10 cellular contexts compared by ENCODE assay signal in genomic region chr15:40343512-40343911, GRCh38. TPM values are rescaled to one million over a fixed set of nuclear protein-coding genes. Genes with fewer than 3 reads are reported as not detected.
DNase-seq lines count a peak whose midpoint lies in the region; ATAC-seq and TF ChIP-seq lines count a peak whose summit lies in the region.
"Had no signal": no experiment of that assay in that cellular context is flagged by ENCODE, and none has a peak within 500 bp of the region (broad histone marks: within the 10 kb centered on the region; RNA-seq: fewer than 3 reads in every experiment).

No MANE protein-coding gene starts in this region.

- ATAC-seq in left ventricle myocardium superior (no peak), HG02610 (IDR thresholded peaks at IDR 0.05; ENCODE audit: unreplicated experiment) (no peak)

- peaks cover 59% of the 10 kb centered on the region for H3K4me1 Mint-ChIP-seq in HFFc6 (ENCODE audit: low read depth)
- no peaks in the 10 kb centered on the region for H3K4me1 Mint-ChIP-seq in activated T-cell treated with anti-CD3 and anti-CD28 coated beads, Interleukin-2, amount 50 U/mL, for 24 hours (ENCODE audit: low read depth)

- peak overlapping the region; percentile 8; the same call in 1 of the 2 replicates for H3K4me3 Mint-ChIP-seq in HFFc6
- no peak overlapping the region for H3K4me3 Mint-ChIP-seq in activated T-cell treated with anti-CD3 and anti-CD28 coated beads, Interleukin-2, amount 50 U/mL, for 24 hours

- no peaks in the 10 kb centered on the region for H3K9me3 ChIP-seq in subcutaneous abdominal adipose tissue (ENCODE audit: control insufficient read depth in 5 of 5, low read length in 5 of 5)

- H3K27ac Mint-ChIP-seq in HFFc6, result peak overlapping the region; percentile 80
- H3K27ac Mint-ChIP-seq in activated T-cell treated with anti-CD3 and anti-CD28 coated beads, Interleukin-2, amount 50 U/mL, for 24 hours, result no peak overlapping the region

- H3K4me1 ChIP-seq in subcutaneous abdominal adipose tissue (ENCODE audit: control insufficient read depth in 5 of 5, insufficient read depth in 5 of 5, low read length in 5 of 5), result peaks cover 12 to 51% (median 46%) of the 10 kb centered on the region in 5 donors

- H3K9me3 Mint-ChIP-seq in HFFc6, result no peaks in the 10 kb centered on the region
- no peaks in the 10 kb centered on the region for H3K9me3 Mint-ChIP-seq in activated T-cell treated with anti-CD3 and anti-CD28 coated beads, Interleukin-2, amount 50 U/mL, for 24 hours

- H3K36me3 ChIP-seq in subcutaneous abdominal adipose tissue (ENCODE audit: control insufficient read depth in 5 of 5, insufficient read depth in 5 of 5, low read length in 5 of 5), result no peaks in the 10 kb centered on the region

- TF ChIP-seq CTCF in HFFc6 (IDR thresholded peaks at IDR 0.05), result no peak

- H3K27me3 ChIP-seq in subcutaneous abdominal adipose tissue (ENCODE audit: control insufficient read depth in 5 of 5, insufficient read depth in 4 of 5, low read length in 5 of 5), result no peaks in the 10 kb centered on the region

- H3K27me3 Mint-ChIP-seq in HFFc6 (ENCODE audit: insufficient read depth), result peaks cover 4% of the 10 kb centered on the region
- H3K27me3 Mint-ChIP-seq in activated T-cell treated with anti-CD3 and anti-CD28 coated beads, Interleukin-2, amount 50 U/mL, for 24 hours, result no peaks in the 10 kb centered on the region

- DNase-seq in HFFc6, result peak; percentile 89
- peak; percentile 94 for DNase-seq in amniotic epithelial cell (ENCODE audit: low read depth)
- DNase-seq in left ventricle myocardium superior, result peak; percentile 33
- no peak for DNase-seq in cerebellum (ENCODE audit: low spot score)
- DNase-seq in activated T-cell treated with anti-CD3 and anti-CD28 coated beads, Interleukin-2, amount 50 U/mL, for 24 hours, result no peak
- DNase-seq in activated effector memory CD4-positive, alpha-beta T cell treated with Interleukin-2 at 50 U/mL for 16 hours, result no peak
- DNase-seq: activated CD4-positive, alpha-beta T cell treated with anti-CD3 and anti-CD28 coated beads, Interleukin-2, amount 50 U/mL, for 48 hours; NCI-H2081 treated with DMSO at 0.1 percent for 48 hours had no signal

- peak overlapping the region; percentile 23 for H3K27ac ChIP-seq in subcutaneous abdominal adipose tissue (ENCODE audit: low read depth, low read length)

- no peak overlapping the region for H3K4me3 ChIP-seq in subcutaneous abdominal adipose tissue (ENCODE audit: low read depth in 1 of 5, low read length in 5 of 5)

- H3K9ac ChIP-seq in subcutaneous abdominal adipose tissue (ENCODE audit: low read length in 5 of 5), result no peak overlapping the region

- intact Hi-C loops in left ventricle myocardium superior (cut with micrococcal nuclease), result no loop called here

- H3K36me3 Mint-ChIP-seq in HFFc6 (ENCODE audit: low read depth), result 0 out of 2 replicates have a peak, but pooled peaks cover 4% of the 10 kb centered on the region
- no peaks in the 10 kb centered on the region for H3K36me3 Mint-ChIP-seq in activated T-cell treated with anti-CD3 and anti-CD28 coated beads, Interleukin-2, amount 50 U/mL, for 24 hours (ENCODE audit: low read depth)

RNA-seq across cellular contexts. Expression of gene CCDC9B, which starts 2.8 kb away (rescaled TPM):
- 10 to 100 TPM; 54.3 to 92.3 (median 57.9) TPM for total RNA-seq in HFFc6 (2021; fragmentation: NEBNext Ultra II Directional; extraction: Animal tissue kit (Norgen Biotek cat#: 25700))
- total RNA-seq in left ventricle myocardium superior (169 TPM), cerebellum (0.73 TPM)

RNA-seq across cellular contexts. Expression of gene PHGR1, which starts 7.3 kb away (rescaled TPM):
- total RNA-seq in HFFc6 (2021; fragmentation: NEBNext Ultra II Directional; extraction: Animal tissue kit (Norgen Biotek cat#: 25700)), result not detected
- total RNA-seq in left ventricle myocardium superior, result not detected
- total RNA-seq in cerebellum, result not detected

RNA-seq across cellular contexts. Expression of gene DISP2, which starts 14.5 kb away (rescaled TPM):
- total RNA-seq in HFFc6 (2021; fragmentation: NEBNext Ultra II Directional; extraction: Animal tissue kit (Norgen Biotek cat#: 25700)), result under 1 TPM; 0.03 to 0.26 (median 0.21) TPM
- total RNA-seq in left ventricle myocardium superior (5.2 TPM), cerebellum (30.9 TPM)

RNA-seq across cellular contexts. Expression of gene INAFM2, which starts 20.0 kb away (rescaled TPM):
- total RNA-seq in HFFc6 (2021; fragmentation: NEBNext Ultra II Directional; extraction: Animal tissue kit (Norgen Biotek cat#: 25700)), result 10 to 100 TPM; 19.6 to 32.8 (median 23.4) TPM
- total RNA-seq in left ventricle myocardium superior (55.8 TPM), cerebellum (13.2 TPM)

RNA-seq across cellular contexts. Expression of gene PLCB2, which starts 35.8 kb away (rescaled TPM):
- 1 to 10 TPM in 1 of 6 experiments, under 1 TPM in 5; 0.12 to 1.0 (median 0.48) TPM for total RNA-seq in HFFc6 (2021; fragmentation: NEBNext Ultra II Directional; extraction: Animal tissue kit (Norgen Biotek cat#: 25700))
- total RNA-seq in left ventricle myocardium superior (7.5 TPM), cerebellum (4.4 TPM)

Comparison
In these comparisons a context has a peak if more than half of its experiments do, and no peak if none do; other contexts are left out.
1. DNase-seq: peak in HFFc6 (single experiment), amniotic epithelial cell (single experiment) and left ventricle myocardium superior (single experiment); none in cerebellum (single experiment), activated T-cell treated with anti-CD3 and anti-CD28 coated beads, Interleukin-2, amount 50 U/mL, for 24 hours (single experiment) and activated effector memory CD4-positive, alpha-beta T cell treated with Interleukin-2 at 50 U/mL for 16 hours (single experiment).
2. RNA of gene CCDC9B, which starts 2.8 kb away (total RNA-seq): 169 TPM in left ventricle myocardium superior (single experiment) and 54.3 to 92.3 TPM in HFFc6; 0.73 TPM in cerebellum (single experiment); every median in the first group is over 10 times any median in the second.